In the genomic region with DNA sequence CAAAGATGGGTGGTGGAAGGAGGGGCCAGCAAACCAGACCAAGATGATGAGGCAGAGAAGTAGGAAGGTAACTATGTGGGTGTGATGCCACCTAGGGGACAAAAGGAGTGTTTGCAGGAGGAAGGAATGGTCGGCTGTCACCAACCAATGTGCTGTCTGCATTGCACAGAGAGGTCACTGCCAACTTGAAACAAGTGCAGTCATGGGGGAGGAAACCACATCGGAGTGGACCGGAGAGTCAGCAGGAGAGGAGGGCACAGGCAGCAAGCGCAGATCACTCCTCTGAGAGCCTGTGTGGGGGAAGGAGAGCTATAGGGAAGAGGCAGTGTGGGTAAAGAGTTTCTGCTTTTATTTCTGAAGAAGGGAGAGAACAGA, we compare ENCODE assay signal across 9 cellular contexts. TPM values are rescaled to one million over a fixed set of nuclear protein-coding genes. Genes with fewer than 3 reads are reported as not detected.
A peak's percentile ranks its signal among the peaks of the same experiment; 100 is the strongest.
DNase-seq lines count a peak whose midpoint lies in the region; ATAC-seq lines count a peak whose summit lies in the region.
"Had no signal": no experiment of that assay in that cellular context is flagged by ENCODE, and none has a peak within 500 bp of the region (broad histone marks: within the 10 kb centered on the region; RNA-seq: fewer than 3 reads in every experiment).

No MANE protein-coding gene starts in this region.

- POLR2A ChIA-PET in CD8-positive, alpha-beta memory T cell (lab: Charles Lee): no interaction called here
- POLR2A ChIA-PET in activated CD4-positive, alpha-beta memory T cell treated with anti-CD3 and anti-CD28 coated beads, Interleukin-2, amount 10 ng/mL, durations not matched to agents 7 days and 5 days (lab: Charles Lee): no interaction called here

- H3K27ac Mint-ChIP-seq in CD8-positive, alpha-beta memory T cell: no peak overlapping the region
- H3K27ac Mint-ChIP-seq in activated CD4-positive, alpha-beta memory T cell treated with anti-CD3 and anti-CD28 coated beads, Interleukin-2, amount 10 ng/mL, durations not matched to agents 7 days and 5 days: no peak overlapping the region
- H3K27ac Mint-ChIP-seq: activated naive CD8-positive, alpha-beta T cell had no signal

- H3K4me3 ChIP-seq in CD8-positive, alpha-beta memory T cell (ENCODE audit: low read length): no peak overlapping the region

- H3K4me3 Mint-ChIP-seq in CD8-positive, alpha-beta memory T cell: no peak overlapping the region
- H3K4me3 Mint-ChIP-seq in activated CD4-positive, alpha-beta memory T cell treated with anti-CD3 and anti-CD28 coated beads, Interleukin-2, amount 10 ng/mL, durations not matched to agents 7 days and 5 days: no peak overlapping the region
- H3K4me3 Mint-ChIP-seq: activated naive CD8-positive, alpha-beta T cell had no signal

- peak in 3 of 5 donors; percentile 41 to 60 (median 57) for DNase-seq in CD8-positive, alpha-beta memory T cell
- DNase-seq in NCI-H526 treated with DMSO at 0.1 percent for 48 hours (lab: John Stamatoyannopoulos, UW) (peak; percentile 48), epithelial cell of prostate (ENCODE audit: low read depth, low spot score) (peak; percentile 14), myocyte (ENCODE audit: low read depth) (peak; percentile 83)
- peak; percentile 52 for DNase-seq in activated CD4-positive, alpha-beta memory T cell treated with anti-CD3 and anti-CD28 coated beads, Interleukin-2, amount 10 ng/mL, durations not matched to agents 7 days and 5 days
- DNase-seq in stimulated activated naive CD4-positive, alpha-beta T cell treated with Interleukin-2 at 50 U/mL for 16 hours (lab: John Stamatoyannopoulos, UW): peak; percentile 2

- H3K27ac ChIP-seq in CD8-positive, alpha-beta memory T cell (ENCODE audit: low read depth, low read length): no peak overlapping the region
- H3K27ac ChIP-seq in epithelial cell of prostate: no peak overlapping the region

- peaks cover 7 to 10% of the 10 kb centered on the region in 2 donors for H3K27me3 Mint-ChIP-seq in CD8-positive, alpha-beta memory T cell
- peaks cover 12% of the 10 kb centered on the region for H3K27me3 Mint-ChIP-seq in activated CD4-positive, alpha-beta memory T cell treated with anti-CD3 and anti-CD28 coated beads, Interleukin-2, amount 10 ng/mL, durations not matched to agents 7 days and 5 days

- H3K4me1 ChIP-seq in CD8-positive, alpha-beta memory T cell (ENCODE audit: insufficient read depth, low read length): no peaks in the 10 kb centered on the region

- H3K27me3 ChIP-seq in CD8-positive, alpha-beta memory T cell (ENCODE audit: insufficient read depth, low read length, poor library complexity, severe bottlenecking): peaks cover 6% of the 10 kb centered on the region

- H3K9me3 ChIP-seq in CD8-positive, alpha-beta memory T cell (ENCODE audit: low read length): no peaks in the 10 kb centered on the region

- CTCF ChIA-PET in CD8-positive, alpha-beta memory T cell (lab: Charles Lee): interaction anchor here (0.7 to 2.6 kb wide), 9 partner anchors 9 to 267 kb away, joined by 3 to 19 read pairs (median 5); a partner anchor contains a TSS
- CTCF ChIA-PET in activated CD4-positive, alpha-beta memory T cell treated with anti-CD3 and anti-CD28 coated beads, Interleukin-2, amount 10 ng/mL, durations not matched to agents 7 days and 5 days (lab: Charles Lee): interaction anchor here (0.7 to 2.2 kb wide), 16 partner anchors 9 to 522 kb away, joined by 3 to 14 read pairs (median 4); no protein-coding TSS in a partner anchor

- H3K4me1 Mint-ChIP-seq in CD8-positive, alpha-beta memory T cell: no peaks in the 10 kb centered on the region
- no peaks in the 10 kb centered on the region for H3K4me1 Mint-ChIP-seq in activated CD4-positive, alpha-beta memory T cell treated with anti-CD3 and anti-CD28 coated beads, Interleukin-2, amount 10 ng/mL, durations not matched to agents 7 days and 5 days

- peak; percentile 96 for ATAC-seq in GM19043 (IDR thresholded peaks at IDR 0.05; ENCODE audit: low read depth, unreplicated experiment)
- peak; percentile 94 for ATAC-seq in HG03175 (IDR thresholded peaks at IDR 0.05; ENCODE audit: unreplicated experiment)

- no peaks in the 10 kb centered on the region for H3K36me3 ChIP-seq in CD8-positive, alpha-beta memory T cell (ENCODE audit: insufficient read depth, low read length)

- H3K9me3 Mint-ChIP-seq in CD8-positive, alpha-beta memory T cell: no peaks in the 10 kb centered on the region
- no peaks in the 10 kb centered on the region for H3K9me3 Mint-ChIP-seq in activated CD4-positive, alpha-beta memory T cell treated with anti-CD3 and anti-CD28 coated beads, Interleukin-2, amount 10 ng/mL, durations not matched to agents 7 days and 5 days

- no peaks in the 10 kb centered on the region for H3K36me3 Mint-ChIP-seq in CD8-positive, alpha-beta memory T cell
- no peaks in the 10 kb centered on the region for H3K36me3 Mint-ChIP-seq in activated CD4-positive, alpha-beta memory T cell treated with anti-CD3 and anti-CD28 coated beads, Interleukin-2, amount 10 ng/mL, durations not matched to agents 7 days and 5 days (ENCODE audit: low read depth)
- H3K36me3 Mint-ChIP-seq: activated naive CD8-positive, alpha-beta T cell had no signal

RNA-seq across cellular contexts. Expression of a gene that starts 38.5 kb away (rescaled TPM):
- 1 to 10 TPM; 3.5 TPM for total RNA-seq in CD8-positive, alpha-beta memory T cell
- 99.3 TPM for polyA plus RNA-seq in CD8-positive, alpha-beta memory T cell
- total RNA-seq in activated CD4-positive, alpha-beta memory T cell treated with anti-CD3 and anti-CD28 coated beads, Interleukin-2, amount 10 ng/mL, durations not matched to agents 7 days and 5 days: 1 to 10 TPM; 3.2 to 5.3 TPM
- 3.0 TPM in 1 of 2 replicates, not detected in the other for total RNA-seq in myocyte
- polyA plus RNA-seq in myocyte (2012): 2.7 TPM

Comparison
In these comparisons a context has a peak if more than half of its experiments do, and no peak if none do; other contexts are left out.
1. DNase-seq: peak in every context shown above with its lines; median percentile 83 in myocyte; 57 in CD8-positive, alpha-beta memory T cell; 52 in activated CD4-positive, alpha-beta memory T cell treated with anti-CD3 and anti-CD28 coated beads, Interleukin-2, amount 10 ng/mL, durations not matched to agents 7 days and 5 days; 48 in NCI-H526 treated with DMSO at 0.1 percent for 48 hours; 14 in epithelial cell of prostate; 2 in stimulated activated naive CD4-positive, alpha-beta T cell treated with Interleukin-2 at 50 U/mL for 16 hours.